ENCODE assay signal across 8 cellular contexts in the genomic region with DNA sequence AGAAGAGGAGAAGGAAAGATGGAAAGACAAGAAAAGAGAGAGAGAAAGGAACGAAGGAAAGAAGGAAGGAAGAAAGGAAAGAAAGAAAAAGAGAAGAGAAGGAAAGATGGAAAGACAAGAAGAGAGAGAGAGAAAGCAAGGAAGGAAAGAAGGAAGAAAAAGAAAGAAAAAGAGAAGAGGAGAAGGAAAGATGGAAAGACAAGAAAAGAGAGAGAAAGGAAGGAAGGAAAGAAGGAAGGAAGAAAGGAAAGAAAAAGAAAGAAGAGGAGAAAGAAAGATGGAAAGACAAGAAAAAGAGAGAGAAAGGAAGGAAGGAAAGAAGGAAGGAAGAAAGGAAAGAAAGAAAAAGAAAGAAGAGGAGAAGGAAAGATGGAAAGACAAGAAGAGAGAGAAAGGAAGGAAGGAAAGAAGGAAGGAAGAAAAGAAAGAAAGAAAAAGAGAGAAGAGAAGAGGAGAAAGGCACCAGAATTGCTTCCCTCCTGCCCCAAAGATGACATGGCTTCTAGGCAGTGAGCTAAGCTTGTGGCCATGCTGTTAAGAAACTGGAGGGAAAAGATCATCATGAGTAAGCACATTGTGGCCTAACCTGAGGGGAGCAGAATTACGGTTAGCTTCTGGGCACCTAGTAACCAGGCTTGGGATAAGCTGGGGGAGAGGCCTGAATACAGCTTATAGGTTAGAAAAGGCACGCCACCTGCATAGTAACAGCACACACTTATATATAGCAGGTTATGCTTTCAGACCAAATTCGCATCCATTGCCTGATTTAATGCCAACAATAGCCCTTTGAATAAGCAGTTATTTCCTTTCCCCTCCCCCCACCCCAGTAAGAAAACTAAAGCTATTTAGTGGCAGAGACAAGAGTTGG. TPM values are rescaled to one million over a fixed set of nuclear protein-coding genes. Genes with fewer than 3 reads are reported as not detected.
A peak's percentile ranks its signal among the peaks of the same experiment; 100 is the strongest.
DNase-seq lines count a peak whose midpoint lies in the region; ATAC-seq, FAIRE-seq and TF ChIP-seq lines count a peak whose summit lies in the region.

No MANE protein-coding gene starts in this region.

- H3K9ac ChIP-seq in mesendoderm (ENCODE audit: low read length) (peak overlapping the region; percentile 54), kidney (ENCODE audit: low read length in 2 of 2) (no peak overlapping the region)

- H2BK5ac ChIP-seq in mesendoderm (ENCODE audit: low read length) = no peak overlapping the region

- H3K18ac ChIP-seq in mesendoderm (ENCODE audit: low read length) = peak overlapping the region; percentile 15

- no peaks in the 10 kb centered on the region for H3K27me3 Mint-ChIP-seq in activated T-helper 2 cell treated with anti-CD3 and anti-CD28 coated beads, Interferon-gamma antibody, Interleukin-2, Interleukin-4, amounts not matched to agents 10 μg/mL and 5 μg/mL and 100 μg/mL, durations not matched to agents 14 hours and 24 hours and 36 hours (ENCODE audit: low read depth)

- H3K27me3 ChIP-seq in mesendoderm (ENCODE audit: insufficient read depth, low read length, poor library complexity) = no peaks in the 10 kb centered on the region

- TF ChIP-seq CTCF in kidney (IDR thresholded peaks at IDR 0.05; ENCODE audit: borderline replicate concordance, extremely low read depth, insufficient read depth) = no peak

- H2BK15ac ChIP-seq in mesendoderm (replicated peaks; ENCODE audit: low read depth) = no peak overlapping the region

- no peak overlapping the region for H3K23ac ChIP-seq in mesendoderm (ENCODE audit: low read length)

- no peaks in the 10 kb centered on the region for H3K9me3 ChIP-seq in kidney (ENCODE audit: control insufficient read depth in 1 of 2, low read length in 2 of 2)

- H4K5ac ChIP-seq in mesendoderm (ENCODE audit: low read length) = no peak overlapping the region

- FAIRE-seq in kidney (lab: Jason Lieb, UNC) = no peak

- H3K27ac ChIP-seq in mesendoderm (ENCODE audit: low read depth, low read length) (no peak overlapping the region), kidney (ENCODE audit: low read depth in 2 of 2, low read length in 2 of 2) (no peak overlapping the region)

- peaks cover 38% of the 10 kb centered on the region for H3K36me3 Mint-ChIP-seq in activated T-helper 2 cell treated with anti-CD3 and anti-CD28 coated beads, Interferon-gamma antibody, Interleukin-2, Interleukin-4, amounts not matched to agents 10 μg/mL and 5 μg/mL and 100 μg/mL, durations not matched to agents 14 hours and 24 hours and 36 hours (ENCODE audit: low read depth)

- peak; percentile 81 for DNase-seq in EL
- peak; percentile 95 for DNase-seq in M059J (ENCODE audit: low read depth)
- no peak for DNase-seq in activated T-helper 2 cell treated with anti-CD3 and anti-CD28 coated beads, Interferon-gamma antibody, Interleukin-2, Interleukin-4, amounts not matched to agents 10 μg/mL and 5 μg/mL and 100 μg/mL, durations not matched to agents 14 hours and 24 hours and 36 hours (ENCODE audit: low spot score)
- DNase-seq in mesendoderm = peak; percentile 88
- DNase-seq in effector CD8-positive, alpha-beta T cell (lab: John Stamatoyannopoulos, UW) = no peak
- no peak for DNase-seq in anterior cingulate cortex (lab: John Stamatoyannopoulos, UW)
- no peak for DNase-seq in kidney

- peaks cover 9% of the 10 kb centered on the region for H3K79me2 ChIP-seq in mesendoderm (ENCODE audit: control insufficient read depth, insufficient read depth, low read length)

- peak overlapping the region; percentile 94 for H3K27ac Mint-ChIP-seq in activated T-helper 2 cell treated with anti-CD3 and anti-CD28 coated beads, Interferon-gamma antibody, Interleukin-2, Interleukin-4, amounts not matched to agents 10 μg/mL and 5 μg/mL and 100 μg/mL, durations not matched to agents 14 hours and 24 hours and 36 hours

- no peak overlapping the region for H3K4me3 ChIP-seq in mesendoderm (ENCODE audit: low read length)
- peak overlapping the region in 1 of 2 donors; percentile 12 for H3K4me3 ChIP-seq in kidney (ENCODE audit: low read length in 2 of 2)

- no peak overlapping the region for H2BK120ac ChIP-seq in mesendoderm (ENCODE audit: low read depth, low read length)

- peak overlapping the region; percentile 64 for H3K4me3 Mint-ChIP-seq in activated T-helper 2 cell treated with anti-CD3 and anti-CD28 coated beads, Interferon-gamma antibody, Interleukin-2, Interleukin-4, amounts not matched to agents 10 μg/mL and 5 μg/mL and 100 μg/mL, durations not matched to agents 14 hours and 24 hours and 36 hours (ENCODE audit: low read depth)

- H3K36me3 ChIP-seq in mesendoderm (ENCODE audit: control insufficient read depth, insufficient read depth, low read length) (peaks cover 2% of the 10 kb centered on the region), kidney (ENCODE audit: control insufficient read depth in 1 of 2, insufficient read depth in 2 of 2, low read length in 2 of 2) (no peaks in the 10 kb centered on the region)

- peaks cover 22% of the 10 kb centered on the region for H3K79me1 ChIP-seq in mesendoderm (ENCODE audit: low read length)

- peaks cover 19% of the 10 kb centered on the region for H3K4me1 ChIP-seq in mesendoderm (ENCODE audit: control insufficient read depth, low read depth, low read length)
- H3K4me1 ChIP-seq in kidney (ENCODE audit: control insufficient read depth in 1 of 2, insufficient read depth in 1 of 2, low read depth in 1 of 2, low read length in 2 of 2) = peaks cover 10 to 31% of the 10 kb centered on the region in 2 donors

- 100% methylated on average over 1 of the region's 4 CpGs for WGBS in mesendoderm (ENCODE audit: extremely low coverage, insufficient coverage, low lambda C conversion rate)

- peaks cover 44% of the 10 kb centered on the region for H3K4me1 Mint-ChIP-seq in activated T-helper 2 cell treated with anti-CD3 and anti-CD28 coated beads, Interferon-gamma antibody, Interleukin-2, Interleukin-4, amounts not matched to agents 10 μg/mL and 5 μg/mL and 100 μg/mL, durations not matched to agents 14 hours and 24 hours and 36 hours (ENCODE audit: low read depth)

- no peak overlapping the region for H4K8ac ChIP-seq in mesendoderm (ENCODE audit: low read depth, low read length)

- no peak overlapping the region for H2AK5ac ChIP-seq in mesendoderm (ENCODE audit: low read length)

- no peak for ATAC-seq in HG03571 (IDR thresholded peaks at IDR 0.05; ENCODE audit: unreplicated experiment)

- no peaks in the 10 kb centered on the region for H3K9me3 Mint-ChIP-seq in activated T-helper 2 cell treated with anti-CD3 and anti-CD28 coated beads, Interferon-gamma antibody, Interleukin-2, Interleukin-4, amounts not matched to agents 10 μg/mL and 5 μg/mL and 100 μg/mL, durations not matched to agents 14 hours and 24 hours and 36 hours

- peak overlapping the region; percentile 28 for H3K4me2 ChIP-seq in mesendoderm (ENCODE audit: low read length)

- no peak overlapping the region for H3K4ac ChIP-seq in mesendoderm (ENCODE audit: low read depth, low read length)

- intact Hi-C loops in activated T-helper 2 cell treated with anti-CD3 and anti-CD28 coated beads, Interferon-gamma antibody, Interleukin-2, Interleukin-4, amounts not matched to agents 10 μg/mL and 5 μg/mL and 100 μg/mL, durations not matched to agents 14 hours and 24 hours and 36 hours (cut with micrococcal nuclease) = loop anchor here (1.0 to 5.0 kb wide), 5 partner anchors 36 to 141 kb away; a partner anchor contains a TSS
- intact Hi-C loops in kidney (cut with DNase I) = no loop called here

- peak overlapping the region; percentile 71 for H3K56ac ChIP-seq in mesendoderm (ENCODE audit: low read length)

RNA-seq across cellular contexts. Expression of a gene that starts 2.3 kb away (rescaled TPM):
- 49.2 and 50.6 TPM in 2 replicates for total RNA-seq in M059J (2014; rRNA removed; shearing (Covaris generic))
- total RNA-seq in activated T-helper 2 cell treated with anti-CD3 and anti-CD28 coated beads, Interferon-gamma antibody, Interleukin-2, Interleukin-4, amounts not matched to agents 10 μg/mL and 5 μg/mL and 100 μg/mL, durations not matched to agents 14 hours and 24 hours and 36 hours = 12.4 and 14.4 TPM in 2 replicates
- polyA plus RNA-seq in mesendoderm (2013, experiment 1 of 2) = 8.4 TPM
- polyA plus RNA-seq in mesendoderm (2013, experiment 2 of 2) = 8.7 TPM
- total RNA-seq in kidney = 27.4 TPM
- 72.8 TPM for polyA plus RNA-seq in kidney (ENCODE audit: insufficient read depth, low read depth, low replicate concordance)

RNA-seq across cellular contexts. Expression of a gene that starts 49.3 kb away (rescaled TPM):
- 20.0 and 27.8 TPM in 2 replicates for total RNA-seq in M059J (2014; rRNA removed; shearing (Covaris generic))
- 39.8 and 42.1 TPM in 2 replicates for total RNA-seq in activated T-helper 2 cell treated with anti-CD3 and anti-CD28 coated beads, Interferon-gamma antibody, Interleukin-2, Interleukin-4, amounts not matched to agents 10 μg/mL and 5 μg/mL and 100 μg/mL, durations not matched to agents 14 hours and 24 hours and 36 hours
- polyA plus RNA-seq in mesendoderm (2013, experiment 1 of 2) = 20.0 TPM
- 20.1 TPM for polyA plus RNA-seq in mesendoderm (2013, experiment 2 of 2)
- 24.2 TPM for total RNA-seq in kidney
- polyA plus RNA-seq in kidney (ENCODE audit: insufficient read depth, low read depth, low replicate concordance) = 23.9 TPM

Comparison
In these comparisons a context has a peak if more than half of its experiments do, and no peak if none do; other contexts are left out.
1. DNase-seq: peak in EL (single experiment), M059J (single experiment) and mesendoderm (single experiment); none in activated T-helper 2 cell treated with anti-CD3 and anti-CD28 coated beads, Interferon-gamma antibody, Interleukin-2, Interleukin-4, amounts not matched to agents 10 μg/mL and 5 μg/mL and 100 μg/mL, durations not matched to agents 14 hours and 24 hours and 36 hours (single experiment), effector CD8-positive, alpha-beta T cell (single experiment), anterior cingulate cortex (0 of 58) and kidney (single experiment).